In genomic region chr1:206895837-206896242, GRCh38 we compare ENCODE assay signal across 11 cellular contexts. TPM values are rescaled to one million over a fixed set of nuclear protein-coding genes. Genes with fewer than 3 reads are reported as not detected.
DNase-seq lines count a peak whose midpoint lies in the region; ATAC-seq and TF ChIP-seq lines count a peak whose summit lies in the region.
"Had no signal": no experiment of that assay in that cellular context is flagged by ENCODE, and none has a peak within 500 bp of the region (broad histone marks: within the 10 kb centered on the region; RNA-seq: fewer than 3 reads in every experiment).

No MANE protein-coding gene starts in this region.

- TF ChIP-seq CTCF in fibroblast of villous mesenchyme (IDR thresholded peaks at IDR 0.05; ENCODE audit: insufficient read depth, low read depth, low read length) = no peak
- TF ChIP-seq CTCF in natural killer cell (IDR thresholded peaks at IDR 0.05) = no peak

- CTCF ChIA-PET in activated naive CD4-positive, alpha-beta T cell treated with anti-CD3 and anti-CD28 coated beads, Interleukin-2, amount 10 ng/mL, durations not matched to agents 7 days and 5 days (lab: Charles Lee) = interaction anchor here (1.1 to 2.0 kb wide), 3 partner anchors 10 to 16 kb away, joined by 4 to 12 read pairs (median 8); no protein-coding TSS in a partner anchor

- peaks cover 75% of the 10 kb centered on the region for H3K4me1 Mint-ChIP-seq in activated naive CD4-positive, alpha-beta T cell treated with anti-CD3 and anti-CD28 coated beads, Interleukin-2, amount 50 U/mL, for 24 hours
- peaks cover 27% of the 10 kb centered on the region for H3K4me1 Mint-ChIP-seq in activated naive CD4-positive, alpha-beta T cell treated with anti-CD3 and anti-CD28 coated beads, Interleukin-2, amount 10 ng/mL, durations not matched to agents 7 days and 5 days
- peaks cover 7 to 18% of the 10 kb centered on the region in 2 donors for H3K4me1 Mint-ChIP-seq in natural killer cell

- intact Hi-C loops in natural killer cell (cut with micrococcal nuclease) = no loop called here

- no peak for DNase-seq in activated naive CD4-positive, alpha-beta T cell treated with anti-CD3 and anti-CD28 coated beads, Interleukin-2, amount 10 ng/mL, durations not matched to agents 7 days and 5 days
- peak; percentile 92 for DNase-seq in NCI-H69 (lab: John Stamatoyannopoulos, UW)
- DNase-seq in fibroblast of villous mesenchyme (ENCODE audit: low read depth) = peak; percentile 97
- DNase-seq in natural killer cell = no peak
- no peak for DNase-seq in RKO (ENCODE audit: low spot score)
- DNase-seq in NCI-H1930 (lab: John Stamatoyannopoulos, UW) = no peak
- DNase-seq: activated naive CD4-positive, alpha-beta T cell treated with Interleukin-2 at 50 U/mL for 16 hours; stimulated activated CD4-positive, alpha-beta T cell treated with anti-CD3 and anti-CD28 coated beads, Interleukin-4, amount 100 ng/mL, for 4 hours had no signal

- ATAC-seq in natural killer cell = no peak
- ATAC-seq in HG02870 (IDR thresholded peaks at IDR 0.05; ENCODE audit: unreplicated experiment) = no peak

- peak overlapping the region; percentile 71 for H3K27ac Mint-ChIP-seq in activated naive CD4-positive, alpha-beta T cell treated with anti-CD3 and anti-CD28 coated beads, Interleukin-2, amount 50 U/mL, for 24 hours
- H3K27ac Mint-ChIP-seq in activated naive CD4-positive, alpha-beta T cell treated with anti-CD3 and anti-CD28 coated beads, Interleukin-2, amount 10 ng/mL, durations not matched to agents 7 days and 5 days = no peak overlapping the region
- no peak overlapping the region for H3K27ac Mint-ChIP-seq in natural killer cell

- H3K9me3 Mint-ChIP-seq in activated naive CD4-positive, alpha-beta T cell treated with anti-CD3 and anti-CD28 coated beads, Interleukin-2, amount 50 U/mL, for 24 hours = no peaks in the 10 kb centered on the region
- peaks cover 3% of the 10 kb centered on the region for H3K9me3 Mint-ChIP-seq in activated naive CD4-positive, alpha-beta T cell treated with anti-CD3 and anti-CD28 coated beads, Interleukin-2, amount 10 ng/mL, durations not matched to agents 7 days and 5 days
- no peaks in the 10 kb centered on the region for H3K9me3 Mint-ChIP-seq in natural killer cell

- no peaks in the 10 kb centered on the region for H3K27me3 Mint-ChIP-seq in activated naive CD4-positive, alpha-beta T cell treated with anti-CD3 and anti-CD28 coated beads, Interleukin-2, amount 50 U/mL, for 24 hours
- peaks cover 5% of the 10 kb centered on the region for H3K27me3 Mint-ChIP-seq in activated naive CD4-positive, alpha-beta T cell treated with anti-CD3 and anti-CD28 coated beads, Interleukin-2, amount 10 ng/mL, durations not matched to agents 7 days and 5 days
- H3K27me3 Mint-ChIP-seq in natural killer cell (ENCODE audit: low read depth in 2 of 2) = peaks cover 0 to 3% of the 10 kb centered on the region in 2 donors

- no peak overlapping the region for H3K4me3 Mint-ChIP-seq in activated naive CD4-positive, alpha-beta T cell treated with anti-CD3 and anti-CD28 coated beads, Interleukin-2, amount 50 U/mL, for 24 hours
- no peak overlapping the region for H3K4me3 Mint-ChIP-seq in activated naive CD4-positive, alpha-beta T cell treated with anti-CD3 and anti-CD28 coated beads, Interleukin-2, amount 10 ng/mL, durations not matched to agents 7 days and 5 days
- H3K4me3 Mint-ChIP-seq in natural killer cell = no peak overlapping the region

- H3K4me3 ChIP-seq in fibroblast of villous mesenchyme (ENCODE audit: low read depth, low read length) = no peak overlapping the region

- H3K36me3 Mint-ChIP-seq in activated naive CD4-positive, alpha-beta T cell treated with anti-CD3 and anti-CD28 coated beads, Interleukin-2, amount 50 U/mL, for 24 hours = peaks cover 4% of the 10 kb centered on the region
- peaks cover 4% of the 10 kb centered on the region for H3K36me3 Mint-ChIP-seq in activated naive CD4-positive, alpha-beta T cell treated with anti-CD3 and anti-CD28 coated beads, Interleukin-2, amount 10 ng/mL, durations not matched to agents 7 days and 5 days
- H3K36me3 Mint-ChIP-seq in natural killer cell = no peaks in the 10 kb centered on the region

RNA-seq across cellular contexts. Expression of gene IL24, which starts 1.4 kb away (rescaled TPM):
- total RNA-seq in fibroblast of villous mesenchyme (0.86 and 2.6 TPM in 2 replicates), natural killer cell (not detected)
- total RNA-seq: endothelial cell of umbilical vein had no signal

RNA-seq across cellular contexts. Expression of gene FCMR, which starts 25.9 kb away (rescaled TPM):
- total RNA-seq in fibroblast of villous mesenchyme (1.3 and 1.6 TPM in 2 replicates), natural killer cell (100 to 1,000 TPM; 157 to 178 (median 177) TPM)
- total RNA-seq: endothelial cell of umbilical vein had no signal

RNA-seq across cellular contexts. Expression of gene IL20, which starts 30.4 kb away (rescaled TPM):
- total RNA-seq in fibroblast of villous mesenchyme (0.32 and 0.86 TPM in 2 replicates), natural killer cell (not detected)
- total RNA-seq: endothelial cell of umbilical vein had no signal

RNA-seq across cellular contexts. Expression of gene PIGR, which starts 50.4 kb away (rescaled TPM):
- total RNA-seq in fibroblast of villous mesenchyme = not detected in 2 replicates
- under 1 TPM in 1 of 3 donors, not detected in 2; 0.38 TPM for total RNA-seq in natural killer cell
- total RNA-seq: endothelial cell of umbilical vein had no signal

Comparison
In these comparisons a context has a peak if more than half of its experiments do, and no peak if none do; other contexts are left out.
1. DNase-seq: peak in NCI-H69 (single experiment) and fibroblast of villous mesenchyme (single experiment); none in activated naive CD4-positive, alpha-beta T cell treated with anti-CD3 and anti-CD28 coated beads, Interleukin-2, amount 10 ng/mL, durations not matched to agents 7 days and 5 days (single experiment), natural killer cell (single experiment), RKO (single experiment) and NCI-H1930 (0 of 2).
2. RNA of gene FCMR, which starts 25.9 kb away (total RNA-seq): 157 to 178 TPM in natural killer cell; 1.3 to 1.6 TPM in fibroblast of villous mesenchyme; every median in the first group is over 10 times any median in the second.